8 cellular contexts compared by ENCODE assay signal in genomic region chr6:149648148-149649145, GRCh38.
A peak's percentile ranks its signal among the peaks of the same experiment; 100 is the strongest.
DNase-seq lines count a peak whose midpoint lies in the region; ATAC-seq and TF ChIP-seq lines count a peak whose summit lies in the region.

KATNA1 (minus strand) TSS chr6:149648714; CDS start chr6:149638547, 10,167 bp downstream.

- DNase-seq in DMS 273 (lab: John Stamatoyannopoulos, UW; ENCODE audit: unreplicated experiment) (peak; percentile 95), HuH-7 (ENCODE audit: low spot score) (peak; percentile 93), activated T-cell treated with anti-CD3 and anti-CD28 coated beads for 1 hour (ENCODE audit: low read depth) (peak; percentile 77), epidermal melanocyte (ENCODE audit: insufficient read length, low spot score) (peak; percentile 83), middle frontal gyrus (ENCODE audit: extremely low spot score, low spot score) (peak; percentile 73)
- DNase-seq in stimulated activated CD8-positive, alpha-beta memory T cell treated with anti-CD3 and anti-CD28 coated beads, Interleukin-2, amount 100 ng/mL, for 1 hour (ENCODE audit: low read depth in 2 of 2), result peak; percentile 71 to 72

- H3K4me1 ChIP-seq in OCI-LY1 (ENCODE audit: insufficient read depth, low read length, severe bottlenecking), result peaks cover 36% of the 10 kb centered on the region

- H2AFZ ChIP-seq in OCI-LY1 (ENCODE audit: low read length), result peak within 1 kb of the TSS; percentile 69

- no peaks in the 10 kb centered on the region for H4K20me1 ChIP-seq in OCI-LY1 (ENCODE audit: insufficient read depth, low read length)

- no peaks in the 10 kb centered on the region for H3K9me3 ChIP-seq in OCI-LY1 (ENCODE audit: low read length)

- no peaks in the 10 kb centered on the region for H3K27me3 ChIP-seq in OCI-LY1 (ENCODE audit: insufficient read depth, low read length)

- H3K79me2 ChIP-seq in OCI-LY1 (ENCODE audit: insufficient read depth, low read length), result peaks cover 37% of the 10 kb centered on the region

- peak; percentile 91 for ATAC-seq in GM21526 (IDR thresholded peaks at IDR 0.05; ENCODE audit: low FRiP score, unreplicated experiment)

- H3K9ac ChIP-seq in OCI-LY1 (ENCODE audit: low read length), result peak within 1 kb of the TSS; percentile 85

- peak within 1 kb of the TSS; percentile 53 for H3K27ac ChIP-seq in OCI-LY1 (ENCODE audit: low read depth, low read length, poor library complexity, severe bottlenecking)

- peaks cover 7% of the 10 kb centered on the region for H3F3A ChIP-seq in OCI-LY1 (ENCODE audit: insufficient read depth, low read length)

- peak within 1 kb of the TSS; percentile 78 for H3K4me3 ChIP-seq in OCI-LY1 (ENCODE audit: low read depth, low read length, poor library complexity, severe bottlenecking)

- H3K4me2 ChIP-seq in OCI-LY1 (ENCODE audit: low read length), result peak within 1 kb of the TSS; percentile 76

- H3K9me2 ChIP-seq in OCI-LY1 (ENCODE audit: low read depth, low read length), result no peaks in the 10 kb centered on the region

- peaks cover under 1% of the 10 kb centered on the region; the same call in 1 of the 2 replicates for H3K36me3 ChIP-seq in OCI-LY1 (ENCODE audit: insufficient read depth, low read length)

- TF ChIP-seq CTCF in OCI-LY1 (IDR thresholded peaks at IDR 0.05; ENCODE audit: low read length), result no peak

Comparison
In these comparisons a context has a peak if more than half of its experiments do, and no peak if none do; other contexts are left out.
1. Peak in every context shown above with its lines: DNase-seq, ATAC-seq, H3K4me3 ChIP-seq and H3K27ac ChIP-seq.